In the genomic region with DNA sequence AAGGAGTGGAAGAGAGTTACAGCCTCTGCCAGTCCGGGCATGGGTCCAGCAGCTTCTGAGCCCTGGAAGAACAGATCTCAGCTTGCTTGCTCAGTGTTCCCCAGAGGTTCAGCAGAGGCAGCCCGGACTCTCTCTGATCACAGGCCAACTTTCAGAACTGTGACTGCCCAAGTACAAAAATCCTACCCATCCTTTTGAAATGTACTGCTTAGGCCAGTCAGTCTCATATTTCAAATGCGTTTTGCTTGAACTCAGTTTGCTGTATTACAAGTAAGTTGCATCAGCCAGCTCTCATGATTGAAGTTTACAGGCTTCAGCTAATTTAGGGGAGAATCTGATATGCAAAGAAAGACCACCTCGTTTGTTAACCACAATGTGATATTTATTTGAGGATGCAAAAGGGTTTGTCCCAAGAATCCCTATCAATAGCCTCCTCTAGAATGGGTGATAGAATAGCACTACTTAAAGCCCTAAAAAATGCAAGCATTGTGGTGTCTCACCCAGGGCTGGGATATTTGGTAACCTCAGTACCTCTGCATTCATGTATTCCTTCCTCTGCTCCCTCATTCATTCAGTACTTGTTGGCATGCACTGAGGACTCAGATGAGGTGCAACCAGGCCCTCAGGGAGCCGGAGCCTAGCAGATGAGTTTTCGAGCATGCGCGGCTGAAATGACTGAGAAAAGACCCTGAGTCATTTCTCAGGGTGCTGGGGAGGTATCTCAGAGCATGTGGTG, we compare ENCODE assay signal across 8 cellular contexts. TPM values are rescaled to one million over a fixed set of nuclear protein-coding genes. Genes with fewer than 3 reads are reported as not detected.
DNase-seq lines count a peak whose midpoint lies in the region; ATAC-seq and TF ChIP-seq lines count a peak whose summit lies in the region.

No MANE protein-coding gene starts in this region.

- H3K27ac ChIP-seq in HEK293 (ENCODE audit: extremely low read depth, low read depth, low read length), result peak overlapping the region; percentile 69
- H3K27ac ChIP-seq in coronary artery, result peak overlapping the region in 1 of 2 donors; percentile 21

- DNase-seq in AG08396 (ENCODE audit: low spot score) (peak; percentile 71), T-helper 17 cell (no peak), Right ventricle myocardium superior (peak; percentile 85), coronary artery (ENCODE audit: low spot score) (no peak), GDM1 (lab: John Stamatoyannopoulos, UW) (no peak)
- peak; percentile 32 to 38 for DNase-seq in stimulated activated naive CD8-positive, alpha-beta T cell treated with anti-CD3 and anti-CD28 coated beads, Interleukin-15, amount 100 ng/mL, for 72 hours

- H3K4me1 ChIP-seq in HEK293 (ENCODE audit: control insufficient read depth, insufficient read depth, low read length), result no peaks in the 10 kb centered on the region

- no peak for TF ChIP-seq CTCF in HEK293 (tag by site-specific recombination; IDR thresholded peaks at IDR 0.05)
- TF ChIP-seq CTCF in coronary artery (IDR thresholded peaks at IDR 0.05), result no peak

- H3K36me3 ChIP-seq in HEK293 (ENCODE audit: control insufficient read depth in 2 of 2, insufficient read depth in 1 of 2, low read length in 2 of 2), result peaks cover 50 to 69% of the 10 kb centered on the region in 2 experiments

- intact Hi-C loops in Right ventricle myocardium superior (cut with DNase I), result no loop called here

- no peaks in the 10 kb centered on the region for H3K27me3 Mint-ChIP-seq in T-helper 17 cell
- no peaks in the 10 kb centered on the region for H3K27me3 Mint-ChIP-seq in stimulated activated naive CD8-positive, alpha-beta T cell treated with anti-CD3 and anti-CD28 coated beads, Interleukin-15, amount 100 ng/mL, for 72 hours

- POLR2A ChIA-PET in HEK293 (lab: Yijun Ruan, JAX), result interaction anchor here (0.5 to 1.0 kb wide), 2 partner anchors 9 to 36 kb away, joined by 3 to 5 read pairs; no protein-coding TSS in a partner anchor

- H3K9me3 ChIP-seq in HEK293 (ENCODE audit: control insufficient read depth, insufficient read depth, low read depth, low read length) (no peaks in the 10 kb centered on the region), T-helper 17 cell (ENCODE audit: control insufficient read depth, low read length, poor library complexity, severe bottlenecking) (no peaks in the 10 kb centered on the region)

- no peak overlapping the region for H3K4me3 ChIP-seq in HEK293 (ENCODE audit: low read depth, low read length)
- no peak overlapping the region for H3K4me3 ChIP-seq in coronary artery

- H3K9me3 Mint-ChIP-seq in stimulated activated naive CD8-positive, alpha-beta T cell treated with anti-CD3 and anti-CD28 coated beads, Interleukin-15, amount 100 ng/mL, for 72 hours, result no peaks in the 10 kb centered on the region

- H3K36me3 Mint-ChIP-seq in T-helper 17 cell (ENCODE audit: low read depth), result no peaks in the 10 kb centered on the region

- peak overlapping the region; percentile 27 for H3K27ac Mint-ChIP-seq in T-helper 17 cell
- H3K27ac Mint-ChIP-seq in stimulated activated naive CD8-positive, alpha-beta T cell treated with anti-CD3 and anti-CD28 coated beads, Interleukin-15, amount 100 ng/mL, for 72 hours, result peak overlapping the region; percentile 98

- ATAC-seq in T-helper 17 cell, result no peak
- peak; percentile 82 for ATAC-seq in Right ventricle myocardium superior (ENCODE audit: poor library complexity)
- ATAC-seq in stimulated activated naive CD8-positive, alpha-beta T cell treated with anti-CD3 and anti-CD28 coated beads, Interleukin-15, amount 100 ng/mL, for 72 hours, result peak; percentile 78
- ATAC-seq in GM19463 (IDR thresholded peaks at IDR 0.05; ENCODE audit: unreplicated experiment), result no peak

- CTCF ChIA-PET in HEK293 (lab: Yijun Ruan, JAX), result interaction anchor here (0.6 to 1.7 kb wide), 3 partner anchors 19 to 50 kb away, joined by 3 to 6 read pairs (median 3); no protein-coding TSS in a partner anchor

- H3K4me3 Mint-ChIP-seq in T-helper 17 cell, result no peak overlapping the region
- H3K4me3 Mint-ChIP-seq in stimulated activated naive CD8-positive, alpha-beta T cell treated with anti-CD3 and anti-CD28 coated beads, Interleukin-15, amount 100 ng/mL, for 72 hours, result peak overlapping the region in 1 of 2 donors; percentile 13

- H3K4me1 Mint-ChIP-seq in T-helper 17 cell, result peaks cover 13% of the 10 kb centered on the region
- peaks cover 47% of the 10 kb centered on the region for H3K4me1 Mint-ChIP-seq in stimulated activated naive CD8-positive, alpha-beta T cell treated with anti-CD3 and anti-CD28 coated beads, Interleukin-15, amount 100 ng/mL, for 72 hours

TF ChIP-seq in HEK293, 187 proteins besides CTCF, POLR2A, EP300 and RAD21 (continues in another document):
- TF ChIP-seq ZNF549 (tag by site-specific recombination; IDR thresholded peaks at IDR 0.05) (no peak), ZNF302 (tag by site-specific recombination; IDR thresholded peaks at IDR 0.05; ENCODE audit: low read depth) (no peak), ZNF843 (tag by site-specific recombination; IDR thresholded peaks at IDR 0.05) (peak; percentile 46; the same call in 1 of the 2 replicates), ZNF747 (tag by site-specific recombination; IDR thresholded peaks at IDR 0.05) (no peak), YY2 (tag by site-specific recombination; IDR thresholded peaks at IDR 0.05) (no peak), ZNF311 (tag by site-specific recombination; IDR thresholded peaks at IDR 0.05; ENCODE audit: borderline replicate concordance) (no peak), ZSCAN30 (tag by site-specific recombination; IDR thresholded peaks at IDR 0.05) (peak; percentile 58), ZNF600 (tag by site-specific recombination; IDR thresholded peaks at IDR 0.05) (0 out of 2 replicates have a peak, but pooled peaks have one; percentile 11), ZNF335 (tag by site-specific recombination; conservative IDR thresholded peaks at IDR 0.05) (0 out of 2 replicates have a peak, but pooled peaks have one; percentile 20), ZNF664 (tag by site-specific recombination; IDR thresholded peaks at IDR 0.05) (no peak), ZNF175 (tag by site-specific recombination; IDR thresholded peaks at IDR 0.05) (no peak), ZNF777 (tag by site-specific recombination; IDR thresholded peaks at IDR 0.05; ENCODE audit: borderline replicate concordance) (no peak), ZNF350 (tag by site-specific recombination; IDR thresholded peaks at IDR 0.05) (no peak)
- TF ChIP-seq, protein P1, sequence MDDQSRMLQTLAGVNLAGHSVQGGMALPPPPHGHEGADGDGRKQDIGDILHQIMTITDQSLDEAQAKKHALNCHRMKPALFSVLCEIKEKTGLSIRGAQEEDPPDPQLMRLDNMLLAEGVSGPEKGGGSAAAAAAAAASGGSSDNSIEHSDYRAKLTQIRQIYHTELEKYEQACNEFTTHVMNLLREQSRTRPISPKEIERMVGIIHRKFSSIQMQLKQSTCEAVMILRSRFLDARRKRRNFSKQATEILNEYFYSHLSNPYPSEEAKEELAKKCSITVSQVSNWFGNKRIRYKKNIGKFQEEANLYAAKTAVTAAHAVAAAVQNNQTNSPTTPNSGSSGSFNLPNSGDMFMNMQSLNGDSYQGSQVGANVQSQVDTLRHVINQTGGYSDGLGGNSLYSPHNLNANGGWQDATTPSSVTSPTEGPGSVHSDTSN (CRISPR knock-in tag; IDR thresholded peaks at IDR 0.05), result no peak
- TF ChIP-seq, protein P2, sequence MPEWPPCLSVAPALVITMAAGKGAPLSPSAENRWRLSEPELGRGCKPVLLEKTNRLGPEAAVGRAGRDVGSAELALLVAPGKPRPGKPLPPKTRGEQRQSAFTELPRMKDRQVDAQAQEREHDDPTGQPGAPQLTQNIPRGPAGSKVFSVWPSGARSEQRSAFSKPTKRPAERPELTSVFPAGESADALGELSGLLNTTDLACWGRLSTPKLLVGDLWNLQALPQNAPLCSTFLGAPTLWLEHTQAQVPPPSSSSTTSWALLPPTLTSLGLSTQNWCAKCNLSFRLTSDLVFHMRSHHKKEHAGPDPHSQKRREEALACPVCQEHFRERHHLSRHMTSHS (tag by site-specific recombination; IDR thresholded peaks at IDR 0.05), result no peak
- TF ChIP-seq, protein P3, sequence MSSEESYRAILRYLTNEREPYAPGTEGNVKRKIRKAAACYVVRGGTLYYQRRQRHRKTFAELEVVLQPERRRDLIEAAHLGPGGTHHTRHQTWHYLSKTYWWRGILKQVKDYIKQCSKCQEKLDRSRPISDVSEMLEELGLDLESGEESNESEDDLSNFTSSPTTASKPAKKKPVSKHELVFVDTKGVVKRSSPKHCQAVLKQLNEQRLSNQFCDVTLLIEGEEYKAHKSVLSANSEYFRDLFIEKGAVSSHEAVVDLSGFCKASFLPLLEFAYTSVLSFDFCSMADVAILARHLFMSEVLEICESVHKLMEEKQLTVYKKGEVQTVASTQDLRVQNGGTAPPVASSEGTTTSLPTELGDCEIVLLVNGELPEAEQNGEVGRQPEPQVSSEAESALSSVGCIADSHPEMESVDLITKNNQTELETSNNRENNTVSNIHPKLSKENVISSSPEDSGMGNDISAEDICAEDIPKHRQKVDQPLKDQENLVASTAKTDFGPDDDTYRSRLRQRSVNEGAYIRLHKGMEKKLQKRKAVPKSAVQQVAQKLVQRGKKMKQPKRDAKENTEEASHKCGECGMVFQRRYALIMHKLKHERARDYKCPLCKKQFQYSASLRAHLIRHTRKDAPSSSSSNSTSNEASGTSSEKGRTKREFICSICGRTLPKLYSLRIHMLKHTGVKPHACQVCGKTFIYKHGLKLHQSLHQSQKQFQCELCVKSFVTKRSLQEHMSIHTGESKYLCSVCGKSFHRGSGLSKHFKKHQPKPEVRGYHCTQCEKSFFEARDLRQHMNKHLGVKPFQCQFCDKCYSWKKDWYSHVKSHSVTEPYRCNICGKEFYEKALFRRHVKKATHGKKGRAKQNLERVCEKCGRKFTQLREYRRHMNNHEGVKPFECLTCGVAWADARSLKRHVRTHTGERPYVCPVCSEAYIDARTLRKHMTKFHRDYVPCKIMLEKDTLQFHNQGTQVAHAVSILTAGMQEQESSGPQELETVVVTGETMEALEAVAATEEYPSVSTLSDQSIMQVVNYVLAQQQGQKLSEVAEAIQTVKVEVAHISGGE (tag by site-specific recombination; conservative IDR thresholded peaks at IDR 0.05; ENCODE audit: low read depth), result no peak

RNA-seq across cellular contexts. Expression of a gene that starts 7.0 kb away (rescaled TPM):
- total RNA-seq in T-helper 17 cell, result 1 to 10 TPM; 7.2 to 8.1 TPM
- total RNA-seq in Right ventricle myocardium superior, result 56.3 TPM

RNA-seq across cellular contexts. Expression of a gene that starts 7.2 kb away (rescaled TPM):
- total RNA-seq in T-helper 17 cell (10 to 100 TPM; 11.3 to 11.6 TPM), Right ventricle myocardium superior (5.2 TPM)

RNA-seq across cellular contexts. Expression of a gene that starts 15.1 kb away (rescaled TPM):
- not detected for total RNA-seq in T-helper 17 cell
- total RNA-seq in Right ventricle myocardium superior, result not detected

RNA-seq across cellular contexts. Expression of a gene that starts 42.9 kb away (rescaled TPM):
- total RNA-seq in T-helper 17 cell (100 to 1,000 TPM in 1 of 2 donors, 10 to 100 TPM in 1; 62.1 to 116 TPM), Right ventricle myocardium superior (55.6 TPM)

RNA-seq across cellular contexts. Expression of a gene that starts 45.6 kb away (rescaled TPM):
- total RNA-seq in T-helper 17 cell (under 1 TPM in 1 of 2 donors, not detected in 1; 0.40 TPM), Right ventricle myocardium superior (not detected)

Comparison
In these comparisons a context has a peak if more than half of its experiments do, and no peak if none do; other contexts are left out.
1. DNase-seq: peak in AG08396 (single experiment), Right ventricle myocardium superior (single experiment) and stimulated activated naive CD8-positive, alpha-beta T cell treated with anti-CD3 and anti-CD28 coated beads, Interleukin-15, amount 100 ng/mL, for 72 hours (2 of 2); none in T-helper 17 cell (0 of 3), coronary artery (single experiment) and GDM1 (single experiment).
2. ATAC-seq: peak in Right ventricle myocardium superior (single experiment) and stimulated activated naive CD8-positive, alpha-beta T cell treated with anti-CD3 and anti-CD28 coated beads, Interleukin-15, amount 100 ng/mL, for 72 hours (single experiment); none in T-helper 17 cell (single experiment) and GM19463 (single experiment).